In genomic region chr11:58958500-58958899, GRCh38 we compare ENCODE assay signal across 9 cellular contexts. TPM values are rescaled to one million over a fixed set of nuclear protein-coding genes. Genes with fewer than 3 reads are reported as not detected.
A peak's percentile ranks its signal among the peaks of the same experiment; 100 is the strongest.
DNase-seq lines count a peak whose midpoint lies in the region; ATAC-seq, FAIRE-seq and TF ChIP-seq lines count a peak whose summit lies in the region.
"Had no signal": no experiment of that assay in that cellular context is flagged by ENCODE, and none has a peak within 500 bp of the region (broad histone marks: within the 10 kb centered on the region; RNA-seq: fewer than 3 reads in every experiment).

No MANE protein-coding gene starts in this region.

- H3K4me1 ChIP-seq in kidney (ENCODE audit: control insufficient read depth in 1 of 2, insufficient read depth in 1 of 2, low read depth in 1 of 2, low read length in 2 of 2): peaks cover 0 to 3% of the 10 kb centered on the region in 2 donors

- ATAC-seq in HG03342 (IDR thresholded peaks at IDR 0.05; ENCODE audit: unreplicated experiment): peak; percentile 71
- no peak for ATAC-seq in stimulated activated naive CD8-positive, alpha-beta T cell treated with anti-CD3 and anti-CD28 coated beads, Interleukin-15, amount 100 ng/mL, for 72 hours

- H3K9me3 ChIP-seq in kidney (ENCODE audit: control insufficient read depth in 1 of 2, low read length in 2 of 2): no peaks in the 10 kb centered on the region

- no peak overlapping the region for H3K27ac ChIP-seq in kidney (ENCODE audit: low read depth in 2 of 2, low read length in 2 of 2)

- peak; percentile 17 for DNase-seq in activated gamma-delta T cell treated with Interleukin-2 at 50 U/mL for 16 hours
- no peak for DNase-seq in activated gamma-delta T cell (lab: John Stamatoyannopoulos, UW)
- peak; percentile 53 for DNase-seq in activated CD4-positive, alpha-beta memory T cell treated with anti-CD3 and anti-CD28 coated beads for 36 hours
- no peak for DNase-seq in kidney
- DNase-seq in stimulated activated naive CD8-positive, alpha-beta T cell treated with anti-CD3 and anti-CD28 coated beads, Interleukin-15, amount 100 ng/mL, for 72 hours: peak; percentile 15 to 26
- DNase-seq in hippocampal formation (lab: John Stamatoyannopoulos, UW): no peak
- DNase-seq in DMS153 treated with DMSO at 0.1 percent for 48 hours (lab: John Stamatoyannopoulos, UW; ENCODE audit: unreplicated experiment): no peak

- POLR2A ChIA-PET in activated CD4-positive, alpha-beta memory T cell treated with anti-CD3 and anti-CD28 coated beads for 36 hours (lab: Charles Lee): no interaction called here

- no peak overlapping the region for H3K9ac ChIP-seq in kidney (ENCODE audit: low read length in 2 of 2)

- H3K27ac Mint-ChIP-seq in activated CD4-positive, alpha-beta memory T cell treated with anti-CD3 and anti-CD28 coated beads for 36 hours: no peak overlapping the region
- H3K27ac Mint-ChIP-seq in stimulated activated naive CD8-positive, alpha-beta T cell treated with anti-CD3 and anti-CD28 coated beads, Interleukin-15, amount 100 ng/mL, for 72 hours: no peak overlapping the region

- H3K36me3 Mint-ChIP-seq in activated CD4-positive, alpha-beta memory T cell treated with anti-CD3 and anti-CD28 coated beads for 36 hours: no peaks in the 10 kb centered on the region

- no peak for FAIRE-seq in kidney (lab: Jason Lieb, UNC)

- no peak overlapping the region for H3K4me3 Mint-ChIP-seq in activated CD4-positive, alpha-beta memory T cell treated with anti-CD3 and anti-CD28 coated beads for 36 hours
- H3K4me3 Mint-ChIP-seq in stimulated activated naive CD8-positive, alpha-beta T cell treated with anti-CD3 and anti-CD28 coated beads, Interleukin-15, amount 100 ng/mL, for 72 hours: no peak overlapping the region

- TF ChIP-seq CTCF in kidney (IDR thresholded peaks at IDR 0.05; ENCODE audit: borderline replicate concordance, extremely low read depth, insufficient read depth): peak; percentile 29

- no peak overlapping the region for H3K4me3 ChIP-seq in kidney (ENCODE audit: low read length in 2 of 2)
- H3K4me3 ChIP-seq: skin epidermis had no signal

- H3K27me3 Mint-ChIP-seq in activated CD4-positive, alpha-beta memory T cell treated with anti-CD3 and anti-CD28 coated beads for 36 hours: peaks cover 6% of the 10 kb centered on the region
- peaks cover 16% of the 10 kb centered on the region for H3K27me3 Mint-ChIP-seq in stimulated activated naive CD8-positive, alpha-beta T cell treated with anti-CD3 and anti-CD28 coated beads, Interleukin-15, amount 100 ng/mL, for 72 hours

- no peaks in the 10 kb centered on the region for H3K36me3 ChIP-seq in kidney (ENCODE audit: control insufficient read depth in 1 of 2, insufficient read depth in 2 of 2, low read length in 2 of 2)

- CTCF ChIA-PET in activated CD4-positive, alpha-beta memory T cell treated with anti-CD3 and anti-CD28 coated beads for 36 hours (lab: Charles Lee): interaction anchor here (0.7 to 2.8 kb wide), 2 partner anchors 30 to 199 kb away, joined by 4 to 12 read pairs; no protein-coding TSS in a partner anchor

- intact Hi-C loops in activated CD4-positive, alpha-beta memory T cell treated with anti-CD3 and anti-CD28 coated beads for 36 hours (cut with micrococcal nuclease): loop anchor here (2.0 to 5.0 kb wide), 3 partner anchors 99 to 200 kb away; no protein-coding TSS in a partner anchor
- intact Hi-C loops in kidney (cut with DNase I): no loop called here

- H3K4me1 Mint-ChIP-seq in activated CD4-positive, alpha-beta memory T cell treated with anti-CD3 and anti-CD28 coated beads for 36 hours (ENCODE audit: low read depth): peaks cover 3% of the 10 kb centered on the region
- no peaks in the 10 kb centered on the region for H3K4me1 Mint-ChIP-seq in stimulated activated naive CD8-positive, alpha-beta T cell treated with anti-CD3 and anti-CD28 coated beads, Interleukin-15, amount 100 ng/mL, for 72 hours

- no peaks in the 10 kb centered on the region for H3K9me3 Mint-ChIP-seq in activated CD4-positive, alpha-beta memory T cell treated with anti-CD3 and anti-CD28 coated beads for 36 hours
- H3K9me3 Mint-ChIP-seq in stimulated activated naive CD8-positive, alpha-beta T cell treated with anti-CD3 and anti-CD28 coated beads, Interleukin-15, amount 100 ng/mL, for 72 hours: no peaks in the 10 kb centered on the region

RNA-seq across cellular contexts. Expression of gene GLYATL1, which starts 19.2 kb away (rescaled TPM):
- not detected for total RNA-seq in activated CD4-positive, alpha-beta memory T cell treated with anti-CD3 and anti-CD28 coated beads for 36 hours
- 15.7 TPM for total RNA-seq in kidney
- polyA plus RNA-seq in kidney (ENCODE audit: insufficient read depth, low read depth, low replicate concordance): 199 TPM

Comparison
In these comparisons a context has a peak if more than half of its experiments do, and no peak if none do; other contexts are left out.
1. DNase-seq: peak in activated gamma-delta T cell treated with Interleukin-2 at 50 U/mL for 16 hours (single experiment), activated CD4-positive, alpha-beta memory T cell treated with anti-CD3 and anti-CD28 coated beads for 36 hours (single experiment) and stimulated activated naive CD8-positive, alpha-beta T cell treated with anti-CD3 and anti-CD28 coated beads, Interleukin-15, amount 100 ng/mL, for 72 hours (2 of 2); none in activated gamma-delta T cell (single experiment), kidney (single experiment), hippocampal formation (0 of 2) and DMS153 treated with DMSO at 0.1 percent for 48 hours (single experiment).
2. RNA of gene GLYATL1, which starts 19.2 kb away (total RNA-seq): 15.7 TPM in kidney (single experiment); not detected in activated CD4-positive, alpha-beta memory T cell treated with anti-CD3 and anti-CD28 coated beads for 36 hours; every median in the first group is over 10 times any median in the second.